Comparison of ENCODE assay signal across 17 cellular contexts in genomic region chrX:56928546-56928945, GRCh38.
DNase-seq lines count a peak whose midpoint lies in the region; ATAC-seq and TF ChIP-seq lines count a peak whose summit lies in the region.
"Had no signal": no experiment of that assay in that cellular context is flagged by ENCODE, and none has a peak within 500 bp of the region (broad histone marks: within the 10 kb centered on the region; RNA-seq: fewer than 3 reads in every experiment).

No MANE protein-coding gene starts in this region.

- TF ChIP-seq CTCF in AG10803 (conservative IDR thresholded peaks at IDR 0.05; ENCODE audit: low read length) (no peak), GM13977 (IDR thresholded peaks at IDR 0.05; ENCODE audit: extremely low read depth, insufficient read depth, missing control alignments) (no peak)

- in situ Hi-C loops in GM13977 (cut with MboI; ENCODE audit: low pct_unique_long_range_greater_than_20kb, low sequenced_read_pairs, unreplicated experiment) = loop anchor here (25.0 kb wide), 1 partner anchor 109 kb away; no protein-coding TSS in a partner anchor

- H3K4me3 ChIP-seq in AG10803 (ENCODE audit: low read length) = no peak overlapping the region
- H3K4me3 ChIP-seq: BLaER1, HAP-1 had no signal

- peak; percentile 59 for DNase-seq in AG10803 (ENCODE audit: low read depth)
- DNase-seq in GM03348 (ENCODE audit: low spot score) = peak; percentile 35
- peak; percentile 1 for DNase-seq in HCEC 1CT
- no peak for DNase-seq in NCI-H446 treated with DMSO at 0.1 percent for 48 hours (lab: John Stamatoyannopoulos, UW)
- DNase-seq in stimulated activated CD4-positive, alpha-beta T cell treated with anti-CD3 and anti-CD28 coated beads, Interleukin-4, amount 100 ng/mL, for 4 hours = no peak
- no peak for DNase-seq in GM13977 (ENCODE audit: low spot score)
- DNase-seq: Caco-2; CD4-positive, CD25-positive, alpha-beta regulatory T cell; CD8-positive, alpha-beta T cell; DMS153; DND-41; EL; GDM1; GOT3 had no signal

- ATAC-seq in GM21390 (IDR thresholded peaks at IDR 0.05; ENCODE audit: unreplicated experiment) = no peak
- ATAC-seq: CD8-positive, alpha-beta T cell had no signal

Comparison
In these comparisons a context has a peak if more than half of its experiments do, and no peak if none do; other contexts are left out.
1. DNase-seq: peak in AG10803 (single experiment), GM03348 (single experiment) and HCEC 1CT (single experiment); none in NCI-H446 treated with DMSO at 0.1 percent for 48 hours (single experiment), stimulated activated CD4-positive, alpha-beta T cell treated with anti-CD3 and anti-CD28 coated beads, Interleukin-4, amount 100 ng/mL, for 4 hours (0 of 2) and GM13977 (single experiment).